ENCODE assay signal across 8 cellular contexts in genomic region chr6:31400467-31401289, GRCh38. TPM values are rescaled to one million over a fixed set of nuclear protein-coding genes. Genes with fewer than 3 reads are reported as not detected.
DNase-seq lines count a peak whose midpoint lies in the region; ATAC-seq and TF ChIP-seq lines count a peak whose summit lies in the region.

No MANE protein-coding gene starts in this region.

- peak; percentile 45 to 87 (median 76) for DNase-seq in CD8-positive, alpha-beta T cell
- peak; percentile 28 for DNase-seq in HFFc6
- DNase-seq in SJSA1 (ENCODE audit: low read depth in 1 of 2, low spot score in 2 of 2) = peak; percentile 80 to 84
- DNase-seq in cardiac muscle cell (ENCODE audit: low read depth in 1 of 2, low spot score in 1 of 2) = peak; percentile 12 to 61
- peak; percentile 94 for DNase-seq in posterior vena cava (ENCODE audit: low spot score)
- DNase-seq in uterus = peak; percentile 80 to 81

- TF ChIP-seq POLR2A in uterus (IDR thresholded peaks at IDR 0.05) = peak; percentile 30 to 44

- H3K4me1 ChIP-seq in CD8-positive, alpha-beta T cell (ENCODE audit: insufficient read depth, low read length) = peaks cover 40% of the 10 kb centered on the region
- H3K4me1 ChIP-seq in SJSA1 (replicated peaks) (peaks cover 33% of the 10 kb centered on the region), cardiac muscle cell (ENCODE audit: low read depth) (no peaks in the 10 kb centered on the region), uterus (peaks cover 6 to 15% of the 10 kb centered on the region in 2 donors)

- peaks cover 14% of the 10 kb centered on the region for H3K36me3 Mint-ChIP-seq in CD8-positive, alpha-beta T cell
- H3K36me3 Mint-ChIP-seq in HFFc6 (ENCODE audit: low read depth) = peaks cover 10% of the 10 kb centered on the region; the same call in 1 of the 2 replicates
- no peaks in the 10 kb centered on the region for H3K36me3 Mint-ChIP-seq in activated naive CD4-positive, alpha-beta T cell treated with anti-CD3 and anti-CD28 coated beads, Interleukin-2, amount 50 U/mL, for 24 hours

- TF ChIP-seq CTCF in CD8-positive, alpha-beta T cell (IDR thresholded peaks at IDR 0.05) = no peak
- TF ChIP-seq CTCF in HFFc6 (IDR thresholded peaks at IDR 0.05) (no peak), cardiac muscle cell (IDR thresholded peaks at IDR 0.05; ENCODE audit: low read depth, low read length) (no peak), uterus (IDR thresholded peaks at IDR 0.05) (no peak)

- H3K4me1 Mint-ChIP-seq in CD8-positive, alpha-beta T cell (ENCODE audit: low read depth) = peaks cover 55% of the 10 kb centered on the region
- peaks cover 49% of the 10 kb centered on the region for H3K4me1 Mint-ChIP-seq in HFFc6 (ENCODE audit: low read depth)
- H3K4me1 Mint-ChIP-seq in activated naive CD4-positive, alpha-beta T cell treated with anti-CD3 and anti-CD28 coated beads, Interleukin-2, amount 50 U/mL, for 24 hours = peaks cover 61% of the 10 kb centered on the region

- no peaks in the 10 kb centered on the region for H3K36me3 ChIP-seq in CD8-positive, alpha-beta T cell (ENCODE audit: insufficient read depth, low read length)
- peaks cover 9% of the 10 kb centered on the region for H3K36me3 ChIP-seq in SJSA1
- no peaks in the 10 kb centered on the region for H3K36me3 ChIP-seq in cardiac muscle cell
- no peaks in the 10 kb centered on the region for H3K36me3 ChIP-seq in uterus

- no peaks in the 10 kb centered on the region for H3K9me3 Mint-ChIP-seq in CD8-positive, alpha-beta T cell
- H3K9me3 Mint-ChIP-seq in HFFc6 = no peaks in the 10 kb centered on the region
- H3K9me3 Mint-ChIP-seq in activated naive CD4-positive, alpha-beta T cell treated with anti-CD3 and anti-CD28 coated beads, Interleukin-2, amount 50 U/mL, for 24 hours = no peaks in the 10 kb centered on the region

- no peaks in the 10 kb centered on the region for H3K9me3 ChIP-seq in CD8-positive, alpha-beta T cell (ENCODE audit: low read length)
- no peaks in the 10 kb centered on the region for H3K9me3 ChIP-seq in SJSA1 (replicated peaks)
- H3K9me3 ChIP-seq in cardiac muscle cell (ENCODE audit: low read depth) = no peaks in the 10 kb centered on the region
- H3K9me3 ChIP-seq in uterus = no peaks in the 10 kb centered on the region

- no peaks in the 10 kb centered on the region for H3K27me3 ChIP-seq in CD8-positive, alpha-beta T cell (ENCODE audit: insufficient read depth, low read length)
- H3K27me3 ChIP-seq in SJSA1 (replicated peaks) (no peaks in the 10 kb centered on the region), cardiac muscle cell (peaks cover 20% of the 10 kb centered on the region), uterus (no peaks in the 10 kb centered on the region)

- intact Hi-C loops in CD8-positive, alpha-beta T cell (cut with DNase I, micrococcal nuclease) = loop anchor here (1.0 to 10.0 kb wide), 4 partner anchors 62 to 496 kb away; partner anchors contain the start of gene GTF2H4 (in 1 of the 2)
- intact Hi-C loops in posterior vena cava (cut with DNase I) (no loop called here), uterus (cut with DNase I; ENCODE audit: low total_unique reads) (no loop called here)

- no peaks in the 10 kb centered on the region for H3K27me3 Mint-ChIP-seq in CD8-positive, alpha-beta T cell (ENCODE audit: low read depth)
- peaks cover 2% of the 10 kb centered on the region for H3K27me3 Mint-ChIP-seq in HFFc6 (ENCODE audit: insufficient read depth)
- no peaks in the 10 kb centered on the region for H3K27me3 Mint-ChIP-seq in activated naive CD4-positive, alpha-beta T cell treated with anti-CD3 and anti-CD28 coated beads, Interleukin-2, amount 50 U/mL, for 24 hours

- peak; percentile 59 for ATAC-seq in CD8-positive, alpha-beta T cell
- ATAC-seq in GM21786 (IDR thresholded peaks at IDR 0.05; ENCODE audit: unreplicated experiment) = no peak

- POLR2A ChIA-PET in CD8-positive, alpha-beta T cell (lab: Charles Lee) = interaction anchor here (0.8 to 1.6 kb wide), 8 partner anchors 46 to 204 kb away, joined by 3 to 5 read pairs (median 4); partner anchors contain the start of gene LTB

- CTCF ChIA-PET in CD8-positive, alpha-beta T cell (lab: Charles Lee) = interaction anchor here (0.6 to 6.4 kb wide), 9 partner anchors 8 to 173 kb away, joined by 3 to 85 read pairs (median 3); no protein-coding TSS in a partner anchor

- peak overlapping the region; percentile 94 for H3K4me3 Mint-ChIP-seq in CD8-positive, alpha-beta T cell
- H3K4me3 Mint-ChIP-seq in HFFc6 = peak overlapping the region; percentile 89
- peak overlapping the region; percentile 94 for H3K4me3 Mint-ChIP-seq in activated naive CD4-positive, alpha-beta T cell treated with anti-CD3 and anti-CD28 coated beads, Interleukin-2, amount 50 U/mL, for 24 hours

- H3K27ac Mint-ChIP-seq in CD8-positive, alpha-beta T cell = peak overlapping the region; percentile 92
- H3K27ac Mint-ChIP-seq in HFFc6 = peak overlapping the region; percentile 77
- H3K27ac Mint-ChIP-seq in activated naive CD4-positive, alpha-beta T cell treated with anti-CD3 and anti-CD28 coated beads, Interleukin-2, amount 50 U/mL, for 24 hours = peak overlapping the region; percentile 67

- peak overlapping the region; percentile 79 for H3K27ac ChIP-seq in CD8-positive, alpha-beta T cell (ENCODE audit: low read depth, low read length)
- H3K27ac ChIP-seq in SJSA1 (peak overlapping the region; percentile 86), cardiac muscle cell (peak overlapping the region; percentile 78), uterus (peak overlapping the region; percentile 96 to 99)

- peak overlapping the region; percentile 93 for H3K4me3 ChIP-seq in CD8-positive, alpha-beta T cell (ENCODE audit: low read depth, low read length)
- H3K4me3 ChIP-seq in SJSA1 (peak overlapping the region; percentile 66), cardiac muscle cell (peak overlapping the region; percentile 59), uterus (peak overlapping the region; percentile 74 to 91)

RNA-seq across cellular contexts. Expression of gene MICA, which starts 2.7 kb away (rescaled TPM):
- total RNA-seq in CD8-positive, alpha-beta T cell = 1 to 10 TPM; 5.8 to 6.2 TPM
- 10 to 100 TPM; 14.7 to 24.0 (median 17.7) TPM for total RNA-seq in HFFc6 (2021; fragmentation: NEBNext Ultra II Directional; extraction: Animal tissue kit (Norgen Biotek cat#: 25700))
- total RNA-seq in SJSA1 (2014; rRNA removed; shearing (Covaris generic)) = 36.1 and 41.7 TPM in 2 replicates
- total RNA-seq in cardiac muscle cell (7.8 and 15.0 TPM in 2 replicates), posterior vena cava (10 to 100 TPM; 16.5 to 20.5 TPM), uterus (10 to 100 TPM in 3 of 4 donors, 1 to 10 TPM in 1; 9.1 to 31.7 (median 17.2) TPM)
- 11.0 and 16.4 TPM in 2 replicates for polyA plus RNA-seq in cardiac muscle cell

RNA-seq across cellular contexts. Expression of gene HLA-B, which starts 43.7 kb away (rescaled TPM):
- over 10,000 TPM in 1 of 2 experiments, 1,000 to 10,000 TPM in 1; 9,693 to 10,002 TPM for total RNA-seq in CD8-positive, alpha-beta T cell
- 100 to 1,000 TPM in 4 of 6 experiments, 10 to 100 TPM in 2; 74.1 to 178 (median 162) TPM for total RNA-seq in HFFc6 (2021; fragmentation: NEBNext Ultra II Directional; extraction: Animal tissue kit (Norgen Biotek cat#: 25700))
- total RNA-seq in SJSA1 (2014; rRNA removed; shearing (Covaris generic)) = 3,537 and 4,578 TPM in 2 replicates
- 7.7 and 23.7 TPM in 2 replicates for total RNA-seq in cardiac muscle cell
- 15.6 and 27.2 TPM in 2 replicates for polyA plus RNA-seq in cardiac muscle cell
- total RNA-seq in posterior vena cava = 100 to 1,000 TPM; 525 to 620 TPM
- 1,000 to 10,000 TPM in 1 of 4 donors, 100 to 1,000 TPM in 3; 134 to 1,272 (median 737) TPM for total RNA-seq in uterus

Comparison
In these comparisons a context has a peak if more than half of its experiments do, and no peak if none do; other contexts are left out.
1. DNase-seq: peak in every context shown above with its lines; median percentile 94 in posterior vena cava; 82 in SJSA1; 80 in uterus; 76 in CD8-positive, alpha-beta T cell; 36 in cardiac muscle cell; 28 in HFFc6.
2. intact Hi-C loops: an anchor here in CD8-positive, alpha-beta T cell (1.0 to 10.0 kb wide); none called in posterior vena cava and uterus.